Comparison of ENCODE assay signal across 16 cellular contexts in the genomic region with DNA sequence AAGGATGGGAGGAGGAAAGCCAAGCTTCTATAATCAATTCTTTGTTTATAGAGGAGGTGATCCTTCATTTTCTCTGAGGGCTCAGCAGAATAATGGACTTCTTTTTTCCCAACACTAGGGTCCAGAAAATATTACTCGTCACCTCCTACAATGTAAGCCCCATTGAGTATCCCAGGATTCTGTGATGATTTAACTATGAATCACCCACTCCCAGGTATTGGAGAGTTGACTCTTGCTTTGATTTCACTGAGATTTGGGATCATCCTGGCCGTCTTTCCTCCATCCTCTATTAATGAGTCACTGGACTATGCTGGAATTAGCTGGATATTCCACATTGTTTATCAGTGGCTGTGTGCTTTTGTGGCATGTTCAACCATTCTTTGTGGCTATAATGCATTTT.
DNase-seq lines count a peak whose midpoint lies in the region; ATAC-seq and TF ChIP-seq lines count a peak whose summit lies in the region.
"Had no signal": no experiment of that assay in that cellular context is flagged by ENCODE, and none has a peak within 500 bp of the region (broad histone marks: within the 10 kb centered on the region; RNA-seq: fewer than 3 reads in every experiment).

No MANE protein-coding gene starts in this region.

- DNase-seq in COLO829 (ENCODE audit: low spot score) (peak; percentile 26), HT1080 (ENCODE audit: low read depth) (peak; percentile 77), kidney tubule cell (ENCODE audit: low spot score) (peak; percentile 30), thyroid gland (no peak)
- DNase-seq: 8988T; C1 segment of cervical spinal cord; Caco-2; CD4-positive, alpha-beta memory T cell; DMS 273 treated with DMSO at 0.1 percent for 48 hours; DMS79; GF-D8; GM23248; H7; HCEC 1CT had no signal

- no peak for TF ChIP-seq POLR2A in thyroid gland (IDR thresholded peaks at IDR 0.05)

- H3K27ac ChIP-seq in thyroid gland, result no peak overlapping the region
- H3K27ac ChIP-seq: GM23248 had no signal

- no peaks in the 10 kb centered on the region for H3K9me3 ChIP-seq in thyroid gland
- H3K9me3 ChIP-seq: Caco-2 had no signal

- H3K4me3 ChIP-seq in thyroid gland (replicated peaks in 1 of 3), result no peak overlapping the region
- H3K4me3 ChIP-seq: GM23248 had no signal

- H3K36me3 ChIP-seq in thyroid gland, result no peaks in the 10 kb centered on the region

- TF ChIP-seq CTCF in thyroid gland (IDR thresholded peaks at IDR 0.05), result no peak

- no peaks in the 10 kb centered on the region for H3K4me1 ChIP-seq in thyroid gland
- H3K4me1 ChIP-seq: Caco-2 had no signal

- WGBS in thyroid gland, 2 donors, result 71 to 80% methylated on average over 2 of the region's 2 CpGs

- intact Hi-C loops in thyroid gland (cut with DNase I), result no loop called here

- no peak for ATAC-seq in HG03135 (IDR thresholded peaks at IDR 0.05; ENCODE audit: unreplicated experiment)
- no peak for ATAC-seq in GM19324 (IDR thresholded peaks at IDR 0.05; ENCODE audit: low FRiP score, unreplicated experiment)

- no peaks in the 10 kb centered on the region for H3K27me3 ChIP-seq in thyroid gland

Comparison
In these comparisons a context has a peak if more than half of its experiments do, and no peak if none do; other contexts are left out.
1. DNase-seq: peak in COLO829 (single experiment), HT1080 (single experiment) and kidney tubule cell (single experiment); none in thyroid gland (0 of 2).